Comparison of ENCODE assay signal across 20 cellular contexts in the genomic region with DNA sequence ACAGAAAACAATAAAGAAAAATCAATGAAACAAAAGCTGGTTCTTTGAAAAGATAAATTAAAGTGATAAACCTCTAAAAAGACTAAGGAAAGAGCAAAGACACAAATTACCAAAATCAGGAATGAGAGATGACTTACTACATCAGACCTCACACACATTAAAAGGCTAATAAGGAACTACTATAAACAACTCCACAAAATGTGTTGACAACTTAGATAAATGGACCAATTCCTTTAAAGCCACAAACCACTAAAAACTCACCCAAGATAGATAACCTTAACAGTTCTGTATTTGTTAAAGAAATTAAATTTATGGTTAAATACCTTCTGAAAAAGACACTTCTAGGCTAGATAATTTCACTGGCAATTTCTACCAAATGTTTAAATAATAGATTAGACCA.
"Had no signal": no experiment of that assay in that cellular context is flagged by ENCODE, and none has a peak within 500 bp of the region (broad histone marks: within the 10 kb centered on the region; RNA-seq: fewer than 3 reads in every experiment).

No MANE protein-coding gene starts in this region.

- H3K27me3 ChIP-seq: adrenal gland, right lobe of liver, spleen, suprapubic skin had no signal

- ATAC-seq: activated CD8-positive, alpha-beta T cell treated with anti-CD3 and anti-CD28 coated beads, Interleukin-2, amount 10 ng/mL, durations not matched to agents 7 days and 5 days; left cardiac atrium; lower lobe of right lung; right lobe of liver; stimulated activated naive CD8-positive, alpha-beta T cell treated with anti-CD3 and anti-CD28 coated beads, Interleukin-15, Interleukin-2, amounts not matched to agents 100 U/mL and 50 U/mL, for 24 hours had no signal

- H3K27ac ChIP-seq: adrenal gland, lower lobe of right lung, right lobe of liver, spleen, suprapubic skin, WERI-Rb-1 had no signal

- H3K9me3 ChIP-seq: adrenal gland, lower lobe of right lung, right lobe of liver, spleen, suprapubic skin had no signal

- H3K4me3 Mint-ChIP-seq: activated CD8-positive, alpha-beta T cell treated with anti-CD3 and anti-CD28 coated beads, Interleukin-2, amount 10 ng/mL, durations not matched to agents 7 days and 5 days; activated naive CD4-positive, alpha-beta T cell treated with anti-CD3 and anti-CD28 coated beads, Interleukin-2, amount 10 ng/mL, durations not matched to agents 7 days and 5 days; endodermal cell; naive B cell; T-helper 2 cell treated with Interferon-gamma antibody and Interleukin-4, amounts not matched to agents 5 μg/mL and 100 μg/mL, for 36 hours; type B pancreatic cell had no signal

- H3K27me3 Mint-ChIP-seq: type B pancreatic cell had no signal

- DNase-seq: activated CD4-positive, alpha-beta T cell treated with anti-CD3 and anti-CD28 coated beads for 4 hours; activated CD8-positive, alpha-beta T cell treated with anti-CD3 and anti-CD28 coated beads, Interleukin-2, amount 10 ng/mL, durations not matched to agents 7 days and 5 days; activated naive CD4-positive, alpha-beta T cell treated with anti-CD3 and anti-CD28 coated beads, Interleukin-2, amount 10 ng/mL, durations not matched to agents 7 days and 5 days; adrenal gland; cerebellar nuclear complex; endodermal cell; erythroblast; hypothalamus; left cardiac atrium; lower lobe of right lung; naive B cell; posterior cingulate gyrus; right lobe of liver; spleen; stimulated activated naive CD8-positive, alpha-beta T cell treated with anti-CD3 and anti-CD28 coated beads, Interleukin-15, Interleukin-2, amounts not matched to agents 100 U/mL and 50 U/mL, for 24 hours; SW 1271; WERI-Rb-1 had no signal

- H3K27ac Mint-ChIP-seq: activated CD8-positive, alpha-beta T cell treated with anti-CD3 and anti-CD28 coated beads, Interleukin-2, amount 10 ng/mL, durations not matched to agents 7 days and 5 days; activated naive CD4-positive, alpha-beta T cell treated with anti-CD3 and anti-CD28 coated beads, Interleukin-2, amount 10 ng/mL, durations not matched to agents 7 days and 5 days; endodermal cell; naive B cell; type B pancreatic cell had no signal

- H3K36me3 ChIP-seq: adrenal gland, lower lobe of right lung, right lobe of liver, spleen, suprapubic skin, WERI-Rb-1 had no signal

- H3K36me3 Mint-ChIP-seq: activated naive CD4-positive, alpha-beta T cell treated with anti-CD3 and anti-CD28 coated beads, Interleukin-2, amount 10 ng/mL, durations not matched to agents 7 days and 5 days; naive B cell; type B pancreatic cell had no signal

- H3K4me1 Mint-ChIP-seq: activated naive CD4-positive, alpha-beta T cell treated with anti-CD3 and anti-CD28 coated beads, Interleukin-2, amount 10 ng/mL, durations not matched to agents 7 days and 5 days had no signal

- H3K4me1 ChIP-seq: adrenal gland, right lobe of liver had no signal

- H3K9me3 Mint-ChIP-seq: activated naive CD4-positive, alpha-beta T cell treated with anti-CD3 and anti-CD28 coated beads, Interleukin-2, amount 10 ng/mL, durations not matched to agents 7 days and 5 days; endodermal cell; naive B cell; T-helper 2 cell treated with Interferon-gamma antibody and Interleukin-4, amounts not matched to agents 5 μg/mL and 100 μg/mL, for 36 hours; type B pancreatic cell had no signal

- H3K4me3 ChIP-seq: adrenal gland, lower lobe of right lung, right lobe of liver, spleen, suprapubic skin had no signal
